ENCODE assay signal across 10 cellular contexts in genomic region chr3:66693461-66693912, GRCh38.
DNase-seq lines count a peak whose midpoint lies in the region; TF ChIP-seq lines count a peak whose summit lies in the region.
"Had no signal": no experiment of that assay in that cellular context is flagged by ENCODE, and none has a peak within 500 bp of the region (broad histone marks: within the 10 kb centered on the region; RNA-seq: fewer than 3 reads in every experiment).

No MANE protein-coding gene starts in this region.

- intact Hi-C loops in activated CD4-positive, alpha-beta T cell treated with anti-CD3 and anti-CD28 coated beads, Interleukin-2, amount 10 ng/mL, durations not matched to agents 24 days and 14 days (cut with micrococcal nuclease) = no loop called here

- H3K27ac Mint-ChIP-seq in endothelial cell (ENCODE audit: unreplicated experiment) = peak overlapping the region; percentile 10
- H3K27ac Mint-ChIP-seq in activated CD4-positive, alpha-beta T cell treated with anti-CD3 and anti-CD28 coated beads, Interleukin-2, amount 10 ng/mL, durations not matched to agents 24 days and 14 days = no peak overlapping the region

- no peak overlapping the region for H3K4me3 Mint-ChIP-seq in endothelial cell (ENCODE audit: unreplicated experiment)
- H3K4me3 Mint-ChIP-seq in activated CD4-positive, alpha-beta T cell treated with anti-CD3 and anti-CD28 coated beads, Interleukin-2, amount 10 ng/mL, durations not matched to agents 24 days and 14 days = no peak overlapping the region

- peaks cover 8% of the 10 kb centered on the region for H3K4me1 Mint-ChIP-seq in endothelial cell (ENCODE audit: unreplicated experiment)
- H3K4me1 Mint-ChIP-seq in activated CD4-positive, alpha-beta T cell treated with anti-CD3 and anti-CD28 coated beads, Interleukin-2, amount 10 ng/mL, durations not matched to agents 24 days and 14 days = no peaks in the 10 kb centered on the region

- no peaks in the 10 kb centered on the region for H3K9me3 Mint-ChIP-seq in endothelial cell (ENCODE audit: unreplicated experiment)
- no peaks in the 10 kb centered on the region for H3K9me3 Mint-ChIP-seq in activated CD4-positive, alpha-beta T cell treated with anti-CD3 and anti-CD28 coated beads, Interleukin-2, amount 10 ng/mL, durations not matched to agents 24 days and 14 days

- H3K36me3 Mint-ChIP-seq in endothelial cell (ENCODE audit: low read depth, unreplicated experiment) = no peaks in the 10 kb centered on the region
- H3K36me3 Mint-ChIP-seq in activated CD4-positive, alpha-beta T cell treated with anti-CD3 and anti-CD28 coated beads, Interleukin-2, amount 10 ng/mL, durations not matched to agents 24 days and 14 days (ENCODE audit: low read depth) = no peaks in the 10 kb centered on the region

- H3K27me3 Mint-ChIP-seq in endothelial cell (ENCODE audit: unreplicated experiment) = peaks cover 4% of the 10 kb centered on the region
- H3K27me3 Mint-ChIP-seq in activated CD4-positive, alpha-beta T cell treated with anti-CD3 and anti-CD28 coated beads, Interleukin-2, amount 10 ng/mL, durations not matched to agents 24 days and 14 days = peaks cover 4% of the 10 kb centered on the region

- no peak for TF ChIP-seq CTCF in endothelial cell (IDR thresholded peaks at IDR 0.05; ENCODE audit: unreplicated experiment)

- DNase-seq in DMS 273 (lab: John Stamatoyannopoulos, UW; ENCODE audit: unreplicated experiment) = peak; percentile 51
- no peak for DNase-seq in DMS 273 treated with DMSO at 0.1 percent for 48 hours (lab: John Stamatoyannopoulos, UW)
- no peak for DNase-seq in endothelial cell (ENCODE audit: low spot score)
- peak; percentile 13 for DNase-seq in mucosa of gallbladder (ENCODE audit: low spot score)
- DNase-seq in superior temporal gyrus (ENCODE audit: extremely low spot score) = peak; percentile 35
- no peak for DNase-seq in NCI-H2029 (lab: John Stamatoyannopoulos, UW)
- no peak for DNase-seq in activated CD4-positive, alpha-beta T cell treated with anti-CD3 and anti-CD28 coated beads, Interleukin-2, amount 10 ng/mL, durations not matched to agents 24 days and 14 days
- no peak for DNase-seq in 8988T
- DNase-seq: NCI-H524 treated with DMSO at 0.1 percent for 48 hours, trophoblast cell had no signal

Comparison
In these comparisons a context has a peak if more than half of its experiments do, and no peak if none do; other contexts are left out.
1. DNase-seq: peak in DMS 273 (single experiment), mucosa of gallbladder (single experiment) and superior temporal gyrus (single experiment); none in DMS 273 treated with DMSO at 0.1 percent for 48 hours (single experiment), endothelial cell (single experiment), NCI-H2029 (single experiment), activated CD4-positive, alpha-beta T cell treated with anti-CD3 and anti-CD28 coated beads, Interleukin-2, amount 10 ng/mL, durations not matched to agents 24 days and 14 days (single experiment) and 8988T (single experiment).